ENCODE assay signal across 8 cellular contexts in the genomic region with DNA sequence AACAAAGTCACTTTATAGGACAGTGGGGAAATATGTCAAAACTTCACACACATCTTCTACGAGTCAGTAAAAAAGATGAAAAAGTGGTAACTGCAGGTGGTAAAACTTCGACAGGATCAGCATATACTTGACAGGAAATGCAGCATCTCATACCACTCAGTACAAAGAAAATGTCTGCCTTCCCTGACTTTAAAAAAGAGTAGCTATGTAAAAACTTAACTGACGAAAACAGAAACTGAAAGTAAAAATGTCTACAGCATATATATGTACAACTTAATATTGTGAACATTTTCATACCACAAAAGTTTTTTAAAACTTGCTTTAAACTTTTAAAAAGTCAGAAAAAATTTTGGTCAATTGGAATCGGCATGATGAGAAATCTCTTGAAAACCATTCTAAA. TPM values are rescaled to one million over a fixed set of nuclear protein-coding genes. Genes with fewer than 3 reads are reported as not detected.
A peak's percentile ranks its signal among the peaks of the same experiment; 100 is the strongest.
DNase-seq lines count a peak whose midpoint lies in the region; ATAC-seq and TF ChIP-seq lines count a peak whose summit lies in the region.

No MANE protein-coding gene starts in this region.

- DNase-seq in right atrium auricular region (ENCODE audit: low spot score) (no peak), left ventricle myocardium superior (no peak), fibroblast of mammary gland (ENCODE audit: low read depth) (peak; percentile 24), psoas muscle (no peak), omental fat pad (ENCODE audit: low spot score) (no peak), SHP77 treated with DMSO at 0.1 percent for 48 hours (lab: John Stamatoyannopoulos, UW) (no peak), middle frontal gyrus (ENCODE audit: extremely low spot score, low spot score) (no peak)

- peaks cover 0 to 33% of the 10 kb centered on the region in 2 donors for H3K4me1 ChIP-seq in right atrium auricular region
- peaks cover 33% of the 10 kb centered on the region for H3K4me1 ChIP-seq in psoas muscle

- H3K27ac ChIP-seq in right atrium auricular region (peak overlapping the region; percentile 75 to 81), SU-DHL-6 (ENCODE audit: low read depth, low read length) (peak overlapping the region; percentile 82), psoas muscle (peak overlapping the region; percentile 90)

- peaks cover 53% of the 10 kb centered on the region for H3K79me2 ChIP-seq in SU-DHL-6 (ENCODE audit: insufficient read depth, low read length)

- H3K27me3 ChIP-seq in right atrium auricular region: no peaks in the 10 kb centered on the region
- no peaks in the 10 kb centered on the region for H3K27me3 ChIP-seq in SU-DHL-6 (ENCODE audit: low read length)
- H3K27me3 ChIP-seq in psoas muscle (ENCODE audit: insufficient read depth in 3 of 3, low read length in 2 of 3): no peaks in the 10 kb centered on the region

- H3K9me3 ChIP-seq in right atrium auricular region (no peaks in the 10 kb centered on the region), SU-DHL-6 (ENCODE audit: insufficient read depth, low read length) (no peaks in the 10 kb centered on the region), psoas muscle (no peaks in the 10 kb centered on the region)

- WGBS in psoas muscle, 3 donors: 5 to 6% (median 6%) methylated on average over 4 of the region's 4 CpGs

- no peaks in the 10 kb centered on the region for H3K9me2 ChIP-seq in SU-DHL-6 (replicated peaks; ENCODE audit: insufficient read depth, low read length)

- H3K36me3 ChIP-seq in right atrium auricular region (peaks cover 11% of the 10 kb centered on the region), SU-DHL-6 (ENCODE audit: low read length) (peaks cover 10% of the 10 kb centered on the region), psoas muscle (ENCODE audit: insufficient read depth in 1 of 2, low read depth in 1 of 2) (peaks cover 4 to 15% of the 10 kb centered on the region in 2 donors)

- H3K9ac ChIP-seq in SU-DHL-6 (ENCODE audit: low read length): peak overlapping the region; percentile 64

- intact Hi-C loops in left ventricle myocardium superior (cut with micrococcal nuclease): no loop called here
- intact Hi-C loops in psoas muscle (cut with DNase I): loop anchor here (5.0 kb wide), 2 partner anchors 37 to 42 kb away; partner anchors contain the start of gene SYPL2 (in 1 of the 2)

- ATAC-seq in left ventricle myocardium superior: no peak
- no peak for ATAC-seq in psoas muscle
- no peak for ATAC-seq in omental fat pad (ENCODE audit: low FRiP score)

- no peaks in the 10 kb centered on the region for H4K20me1 ChIP-seq in SU-DHL-6 (ENCODE audit: low read depth, low read length)

- peaks cover 4% of the 10 kb centered on the region for H3F3A ChIP-seq in SU-DHL-6 (ENCODE audit: insufficient read depth)

- TF ChIP-seq CTCF in right atrium auricular region (IDR thresholded peaks at IDR 0.05): no peak
- no peak for TF ChIP-seq CTCF in SU-DHL-6 (IDR thresholded peaks at IDR 0.05; ENCODE audit: insufficient read depth, low read length, poor library complexity, severe bottlenecking)
- no peak for TF ChIP-seq CTCF in fibroblast of mammary gland (conservative IDR thresholded peaks at IDR 0.05; ENCODE audit: control insufficient read depth, insufficient read depth, low read depth, low read length)
- TF ChIP-seq CTCF in psoas muscle (IDR thresholded peaks at IDR 0.05): no peak
- no peak for TF ChIP-seq CTCF in omental fat pad (IDR thresholded peaks at IDR 0.05)

- peak overlapping the region; percentile 84 for H3K4me2 ChIP-seq in SU-DHL-6 (ENCODE audit: low read depth, low read length, poor library complexity, severe bottlenecking)

- H2AFZ ChIP-seq in SU-DHL-6 (ENCODE audit: low read depth, low read length, severe bottlenecking): no peak overlapping the region

- H3K4me3 ChIP-seq in right atrium auricular region (peak overlapping the region; percentile 90 to 92), SU-DHL-6 (ENCODE audit: insufficient read depth, low read length, poor library complexity, severe bottlenecking) (peak overlapping the region; percentile 62), fibroblast of mammary gland (ENCODE audit: control insufficient read depth, low read depth, low read length) (peak overlapping the region; percentile 80), psoas muscle (peak overlapping the region; percentile 84)

RNA-seq across cellular contexts. Expression of gene PSMA5, which starts 0.9 kb away (rescaled TPM):
- total RNA-seq in right atrium auricular region (10 to 100 TPM; 19.8 to 27.6 TPM), left ventricle myocardium superior (50.8 TPM), psoas muscle (100 to 1,000 TPM in 1 of 4 donors, 10 to 100 TPM in 3; 58.1 to 123 (median 94.6) TPM), omental fat pad (10 to 100 TPM; 21.0 to 36.9 (median 29.7) TPM)
- polyA plus RNA-seq in psoas muscle: 100 to 1,000 TPM in 2 of 3 donors, 10 to 100 TPM in 1; 90.6 to 213 (median 146) TPM

RNA-seq across cellular contexts. Expression of gene SORT1, which starts 27.7 kb away (rescaled TPM):
- total RNA-seq in right atrium auricular region (100 to 1,000 TPM; 114 to 120 TPM), left ventricle myocardium superior (117 TPM), psoas muscle (100 to 1,000 TPM; 123 to 363 (median 207) TPM), omental fat pad (10 to 100 TPM; 55.8 to 79.2 (median 68.3) TPM)
- polyA plus RNA-seq in psoas muscle: 100 to 1,000 TPM in 1 of 3 donors, 10 to 100 TPM in 2; 15.8 to 131 (median 81.9) TPM

RNA-seq across cellular contexts. Expression of gene SYPL2, which starts 41.0 kb away (rescaled TPM):
- total RNA-seq in right atrium auricular region: 1 to 10 TPM; 4.7 to 9.6 TPM
- 30.4 TPM for total RNA-seq in left ventricle myocardium superior
- 100 to 1,000 TPM; 125 to 203 (median 163) TPM for total RNA-seq in psoas muscle
- 10 to 100 TPM; 35.3 to 67.8 (median 66.2) TPM for polyA plus RNA-seq in psoas muscle
- total RNA-seq in omental fat pad: 1 to 10 TPM; 1.7 to 3.7 (median 2.2) TPM

RNA-seq across cellular contexts. Expression of gene ATXN7L2, which starts 58.3 kb away (rescaled TPM):
- total RNA-seq in right atrium auricular region (1 to 10 TPM; 2.4 to 3.5 TPM), left ventricle myocardium superior (3.4 TPM), psoas muscle (10 to 100 TPM in 1 of 4 donors, 1 to 10 TPM in 3; 4.4 to 14.1 (median 8.4) TPM), omental fat pad (1 to 10 TPM; 3.5 to 5.3 (median 4.7) TPM)
- 1 to 10 TPM; 5.1 to 5.2 (median 5.1) TPM for polyA plus RNA-seq in psoas muscle
